Comparison of ENCODE assay signal across 1 cellular context in genomic region chr4:57023104-57023503, GRCh38.
TF ChIP-seq lines count a peak whose summit lies in the region.

No MANE protein-coding gene starts in this region.

TF ChIP-seq in IMR-90, 13 proteins besides CTCF, POLR2A, EP300 and RAD21:
- TF ChIP-seq CHD1 (IDR thresholded peaks at IDR 0.05; ENCODE audit: low read depth, low read length) (no peak), RCOR1 (IDR thresholded peaks at IDR 0.05; ENCODE audit: insufficient replicate concordance, low read length) (peak; percentile 54), CEBPB (IDR thresholded peaks at IDR 0.05; ENCODE audit: low read depth, low read length) (peak; percentile 91), FOS (IDR thresholded peaks at IDR 0.05; ENCODE audit: low read depth, low read length) (peak; percentile 88), USF2 (IDR thresholded peaks at IDR 0.05; ENCODE audit: low read depth, low read length) (no peak), BHLHE40 (IDR thresholded peaks at IDR 0.05; ENCODE audit: low read depth, low read length) (peak; percentile 71), SMC3 (IDR thresholded peaks at IDR 0.05; ENCODE audit: low read depth, low read length) (no peak)
